8 cellular contexts compared by ENCODE assay signal in the genomic region with DNA sequence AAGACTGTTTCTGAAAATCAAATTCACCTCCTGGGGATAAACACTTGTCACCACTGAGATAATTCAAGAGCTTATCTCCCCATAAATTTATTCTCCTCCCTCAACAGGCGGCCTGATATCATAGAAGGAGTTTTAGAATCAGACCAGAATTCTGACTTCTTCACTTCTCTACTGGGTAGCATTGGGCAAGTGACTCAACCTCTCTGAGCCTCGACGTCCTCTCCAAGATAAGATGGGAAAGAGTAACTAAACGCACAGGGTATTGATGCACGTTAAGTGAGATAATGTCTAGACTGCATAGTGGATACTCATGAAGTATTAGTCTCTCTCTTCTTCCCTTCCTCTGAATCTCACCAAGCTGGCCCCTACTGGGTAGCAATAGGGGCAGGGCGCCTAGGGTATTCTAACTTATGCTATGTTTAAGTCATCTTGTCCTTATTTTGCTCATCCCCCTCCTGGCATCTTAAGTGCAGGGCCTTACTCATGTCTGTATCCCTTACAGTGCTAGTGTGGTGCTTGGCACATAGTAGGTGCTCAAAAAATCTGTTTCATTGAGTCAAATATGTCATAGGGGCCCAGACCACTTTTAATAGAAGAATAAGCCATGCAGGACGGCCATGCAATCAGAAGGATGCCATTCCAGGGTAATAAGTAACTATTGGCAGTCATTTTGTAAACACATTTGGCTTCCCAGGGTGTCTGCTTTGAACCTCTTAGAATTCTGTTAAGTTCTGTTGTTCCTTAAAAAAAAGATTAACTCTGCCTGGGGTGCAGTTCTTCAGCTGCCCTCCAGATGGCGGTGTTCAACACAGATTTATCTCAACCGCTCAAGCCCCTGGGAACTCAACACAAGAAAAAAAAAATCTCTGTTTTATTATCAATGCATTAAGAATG.
DNase-seq lines count a peak whose midpoint lies in the region; ATAC-seq, FAIRE-seq and TF ChIP-seq lines count a peak whose summit lies in the region.

No MANE protein-coding gene starts in this region.

- no peaks in the 10 kb centered on the region for H3K9me3 Mint-ChIP-seq in activated CD4-positive, alpha-beta T cell treated with anti-CD3 and anti-CD28 coated beads, Interleukin-2, amount 10 ng/mL, durations not matched to agents 24 days and 14 days

- no peak overlapping the region for H3K4me2 ChIP-seq in A549

- TF ChIP-seq CTCF in A549 (IDR thresholded peaks at IDR 0.05) (peak; percentile 88), neutrophil (IDR thresholded peaks at IDR 0.05) (peak; percentile 77)

- TF ChIP-seq EP300 in A549 (IDR thresholded peaks at IDR 0.05) = no peak

- H3K4me3 ChIP-seq in A549 = no peak overlapping the region
- H3K4me3 ChIP-seq in neutrophil (ENCODE audit: low read depth in 1 of 2, low read length in 1 of 2) = no peak overlapping the region

- H3K4me1 Mint-ChIP-seq in activated CD4-positive, alpha-beta T cell treated with anti-CD3 and anti-CD28 coated beads, Interleukin-2, amount 10 ng/mL, durations not matched to agents 24 days and 14 days = no peaks in the 10 kb centered on the region

- H3K27me3 Mint-ChIP-seq in activated CD4-positive, alpha-beta T cell treated with anti-CD3 and anti-CD28 coated beads, Interleukin-2, amount 10 ng/mL, durations not matched to agents 24 days and 14 days = no peaks in the 10 kb centered on the region

- H3K27ac Mint-ChIP-seq in activated CD4-positive, alpha-beta T cell treated with anti-CD3 and anti-CD28 coated beads, Interleukin-2, amount 10 ng/mL, durations not matched to agents 24 days and 14 days = no peak overlapping the region

- H3K9me3 ChIP-seq in A549 (no peaks in the 10 kb centered on the region), neutrophil (no peaks in the 10 kb centered on the region)

- peaks cover 7% of the 10 kb centered on the region for H3K27me3 ChIP-seq in neutrophil

- 29% methylated on average over 9 of the region's 9 CpGs for WGBS in A549 (ENCODE audit: missing lambda C conversion rate)

- H3K36me3 ChIP-seq in neutrophil = no peaks in the 10 kb centered on the region

- DNase-seq in A549 (ENCODE audit: low read depth in 1 of 2, low spot score in 1 of 2) (peak; percentile 67 to 77), NCI-H1694 treated with DMSO at 0.1 percent for 48 hours (lab: John Stamatoyannopoulos, UW) (peak; percentile 48), fibroblast of peridontal ligament (ENCODE audit: extremely low read depth) (peak; percentile 59)
- DNase-seq in activated CD4-positive, alpha-beta T cell treated with anti-CD3 and anti-CD28 coated beads, Interleukin-2, amount 10 ng/mL, durations not matched to agents 24 days and 14 days = peak; percentile 77

- no peak for TF ChIP-seq POLR2A in A549 (IDR thresholded peaks at IDR 0.05; ENCODE audit: low read length)

- no peaks in the 10 kb centered on the region for H3K36me3 Mint-ChIP-seq in activated CD4-positive, alpha-beta T cell treated with anti-CD3 and anti-CD28 coated beads, Interleukin-2, amount 10 ng/mL, durations not matched to agents 24 days and 14 days (ENCODE audit: low read depth)

- H3K27ac ChIP-seq in A549 = no peak overlapping the region
- H3K27ac ChIP-seq in neutrophil = no peak overlapping the region

- TF ChIP-seq RAD21 in A549 (conservative IDR thresholded peaks at IDR 0.05 in 1 of 2, IDR thresholded peaks at IDR 0.05 in 1 of 2) = peak; percentile 78 to 85

- intact Hi-C loops in activated CD4-positive, alpha-beta T cell treated with anti-CD3 and anti-CD28 coated beads, Interleukin-2, amount 10 ng/mL, durations not matched to agents 24 days and 14 days (cut with micrococcal nuclease) = loop anchor here (1.0 kb wide), 1 partner anchor 368 kb away; no protein-coding TSS in a partner anchor

- POLR2A ChIA-PET in A549 (lab: Yijun Ruan, JAX) = no interaction called here

- no peak overlapping the region for H3K4me3 Mint-ChIP-seq in activated CD4-positive, alpha-beta T cell treated with anti-CD3 and anti-CD28 coated beads, Interleukin-2, amount 10 ng/mL, durations not matched to agents 24 days and 14 days

- CTCF ChIA-PET in A549 (lab: Yijun Ruan, JAX) = interaction anchor here (0.6 to 5.6 kb wide), 50 partner anchors 9 to 1266 kb away, joined by 3 to 42 read pairs (median 4); partner anchors contain the start of gene CCL7

- ATAC-seq in A549 (peak; percentile 48 to 84; a peak in 4 of 6 replicates), GM19324 (IDR thresholded peaks at IDR 0.05; ENCODE audit: low FRiP score, unreplicated experiment) (no peak), GM21381 (IDR thresholded peaks at IDR 0.05; ENCODE audit: unreplicated experiment) (no peak)

- H3K4me1 ChIP-seq in A549 = no peaks in the 10 kb centered on the region
- H3K4me1 ChIP-seq in neutrophil (ENCODE audit: control insufficient read depth in 1 of 2, insufficient read depth in 1 of 2, low read depth in 1 of 2, low read length in 1 of 2) = no peaks in the 10 kb centered on the region

- FAIRE-seq in A549 (lab: Jason Lieb, UNC) = peak; percentile 28
- FAIRE-seq in G401.6 (lab: Jason Lieb, UNC) = peak; percentile 59

TF ChIP-seq in A549, 52 proteins besides CTCF, POLR2A, EP300 and RAD21:
- peak; percentile 73 for TF ChIP-seq SMC3 (IDR thresholded peaks at IDR 0.05)
- TF ChIP-seq FOSB (CRISPR knock-in tag; IDR thresholded peaks at IDR 0.05) = no peak

Comparison
In these comparisons a context has a peak if more than half of its experiments do, and no peak if none do; other contexts are left out.
1. ATAC-seq: peak in A549 (2 of 2); none in GM19324 (single experiment) and GM21381 (single experiment).
2. Peak in every context shown above with its lines, with median percentiles within 50 percentile points of each other: DNase-seq.